10 cellular contexts compared by ENCODE assay signal in genomic region chr16:15988268-15989013, GRCh38. TPM values are rescaled to one million over a fixed set of nuclear protein-coding genes. Genes with fewer than 3 reads are reported as not detected.
DNase-seq lines count a peak whose midpoint lies in the region; ATAC-seq, FAIRE-seq and TF ChIP-seq lines count a peak whose summit lies in the region.
"Had no signal": no experiment of that assay in that cellular context is flagged by ENCODE, and none has a peak within 500 bp of the region (broad histone marks: within the 10 kb centered on the region; RNA-seq: fewer than 3 reads in every experiment).

No MANE protein-coding gene starts in this region.

- H2AFZ ChIP-seq in mammary epithelial cell (ENCODE audit: low read depth, low read length): no peak overlapping the region

- H3K4me1 ChIP-seq in mammary epithelial cell (ENCODE audit: insufficient read depth, low read length) (peaks cover 19% of the 10 kb centered on the region), muscle layer of colon (ENCODE audit: insufficient read depth, low read length) (peaks cover 27% of the 10 kb centered on the region), pancreas (no peaks in the 10 kb centered on the region)

- H3K27ac ChIP-seq in mammary epithelial cell (ENCODE audit: insufficient read depth, low read depth, low read length) (peak overlapping the region; percentile 59), muscle layer of colon (ENCODE audit: low read depth, low read length) (peak overlapping the region; percentile 4), pancreas (no peak overlapping the region)

- ATAC-seq in pancreas: no peak

- CTCF ChIA-PET in mammary epithelial cell (lab: Charles Lee; ENCODE audit: low non-redundant PET): no interaction called here

- TF ChIP-seq CTCF in mammary epithelial cell (conservative IDR thresholded peaks at IDR 0.05 in 1 of 2, IDR thresholded peaks at IDR 0.05 in 1 of 2; ENCODE audit: extremely low read depth in 1 of 2, insufficient read depth in 1 of 2, low read depth in 1 of 2, low read length in 2 of 2): no peak
- TF ChIP-seq CTCF in pancreas (IDR thresholded peaks at IDR 0.05): no peak

- 98% methylated on average over 3 of the region's 5 CpGs for WGBS in mammary epithelial cell (ENCODE audit: low coverage, missing lambda C conversion rate)
- WGBS in pancreas, 2 donors: 78 to 83% methylated on average over 5 of the region's 5 CpGs

- no peak for FAIRE-seq in pancreas (lab: Jason Lieb, UNC)
- FAIRE-seq: endometrium had no signal

- DNase-seq in CD1c-positive myeloid dendritic cell (ENCODE audit: extremely low spot score): peak; percentile 9
- DNase-seq in KBM-7: peak; percentile 68
- no peak for DNase-seq in mammary epithelial cell
- no peak for DNase-seq in NOMO-1 treated with dmso at 0.1 percent for 144 hours (lab: John Stamatoyannopoulos, UW; ENCODE audit: unreplicated experiment)
- no peak for DNase-seq in stimulated activated CD4-positive, alpha-beta T cell treated with anti-CD3 and anti-CD28 coated beads, Interleukin-2, amount 100 ng/mL, for 24 hours
- no peak for DNase-seq in pancreas
- DNase-seq in cerebellar nuclear complex (lab: John Stamatoyannopoulos, UW): no peak
- DNase-seq: occipital lobe had no signal

- H3K9me3 ChIP-seq in mammary epithelial cell (replicated peaks; ENCODE audit: insufficient read depth, low read length) (no peaks in the 10 kb centered on the region), muscle layer of colon (ENCODE audit: low read length) (no peaks in the 10 kb centered on the region), pancreas (no peaks in the 10 kb centered on the region)

- H3K9ac ChIP-seq in mammary epithelial cell (ENCODE audit: insufficient read depth, low read length) (no peak overlapping the region), muscle layer of colon (ENCODE audit: low read length) (no peak overlapping the region)

- dilution Hi-C loops in mammary epithelial cell (cut with HindIII; ENCODE audit: low sequenced_read_pairs): no loop called here

- H3K79me2 ChIP-seq in mammary epithelial cell (ENCODE audit: insufficient read depth, low read length): peaks cover 87% of the 10 kb centered on the region

- H3K4me3 ChIP-seq in mammary epithelial cell (replicated peaks in 1 of 3; ENCODE audit: insufficient read depth in 1 of 3, low read depth in 2 of 3, low read length in 3 of 3): no peak overlapping the region
- no peak overlapping the region for H3K4me3 ChIP-seq in muscle layer of colon (ENCODE audit: low read depth in 1 of 2, low read length in 2 of 2)
- no peak overlapping the region for H3K4me3 ChIP-seq in pancreas

- in situ Hi-C loops in KBM-7 (cut with MboI; ENCODE audit: low pct_unique_long_range_greater_than_20kb, low sequenced_read_pairs): no loop called here
- in situ Hi-C loops in mammary epithelial cell (cut with MboI; ENCODE audit: low sequenced_read_pairs in 2 of 2): no loop called here

- intact Hi-C loops in mammary epithelial cell (cut with micrococcal nuclease): no loop called here
- intact Hi-C loops in pancreas (cut with DNase I): no loop called here

- BruUV-seq in mammary epithelial cell (replicated peaks; lab: Mats Ljungman, UMichigan): no TSS peak

- H3K27me3 ChIP-seq in mammary epithelial cell (ENCODE audit: insufficient read depth, low read length) (no peaks in the 10 kb centered on the region), muscle layer of colon (ENCODE audit: control insufficient read depth in 1 of 2, insufficient read depth in 2 of 2, low read length in 2 of 2) (no peaks in the 10 kb centered on the region), pancreas (no peaks in the 10 kb centered on the region)

- H3K4me2 ChIP-seq in mammary epithelial cell (ENCODE audit: insufficient read depth, low read depth, low read length): peak overlapping the region; percentile 65

- no peaks in the 10 kb centered on the region for H4K20me1 ChIP-seq in mammary epithelial cell (ENCODE audit: insufficient read depth, low read length)

- no peaks in the 10 kb centered on the region for H3K36me3 ChIP-seq in mammary epithelial cell (ENCODE audit: insufficient read depth, low read length)
- H3K36me3 ChIP-seq in muscle layer of colon (ENCODE audit: insufficient read depth, low read length): no peaks in the 10 kb centered on the region
- no peaks in the 10 kb centered on the region for H3K36me3 ChIP-seq in pancreas

RNA-seq across cellular contexts. Expression of gene ABCC1, which starts 39.0 kb away (rescaled TPM):
- total RNA-seq in mammary epithelial cell: 10 to 100 TPM; 45.5 to 47.2 TPM
- polyA plus RNA-seq in mammary epithelial cell: 25.3 TPM
- polyA minus RNA-seq in mammary epithelial cell: 137 TPM
- 10 to 100 TPM in 4 of 6 donors, 1 to 10 TPM in 2; 8.5 to 16.8 (median 11.5) TPM for total RNA-seq in pancreas
- polyA plus RNA-seq in pancreas: 10 to 100 TPM; 11.6 to 12.5 TPM

Comparison
In these comparisons a context has a peak if more than half of its experiments do, and no peak if none do; other contexts are left out.
1. DNase-seq: peak in CD1c-positive myeloid dendritic cell (single experiment) and KBM-7 (single experiment); none in mammary epithelial cell (single experiment), NOMO-1 treated with dmso at 0.1 percent for 144 hours (single experiment), stimulated activated CD4-positive, alpha-beta T cell treated with anti-CD3 and anti-CD28 coated beads, Interleukin-2, amount 100 ng/mL, for 24 hours (0 of 2), pancreas (0 of 6) and cerebellar nuclear complex (0 of 2).
2. H3K27ac ChIP-seq: peak in mammary epithelial cell (single experiment) and muscle layer of colon (single experiment); none in pancreas (0 of 4).